In genomic region chr1:228842094-228842775, GRCh38 we compare ENCODE assay signal across 8 cellular contexts.
DNase-seq lines count a peak whose midpoint lies in the region; ATAC-seq and TF ChIP-seq lines count a peak whose summit lies in the region.

No MANE protein-coding gene starts in this region.

- intact Hi-C loops in activated CD4-positive, alpha-beta T cell treated with anti-CD3 and anti-CD28 coated beads, Interleukin-2, amount 10 ng/mL, durations not matched to agents 24 days and 14 days (cut with micrococcal nuclease), result no loop called here
- intact Hi-C loops in left cardiac atrium (cut with DNase I), result no loop called here

- no peak overlapping the region for H3K4me3 Mint-ChIP-seq in activated CD4-positive, alpha-beta T cell treated with anti-CD3 and anti-CD28 coated beads, Interleukin-2, amount 10 ng/mL, durations not matched to agents 24 days and 14 days
- H3K4me3 Mint-ChIP-seq in nephron progenitor cell, result no peak overlapping the region

- no peaks in the 10 kb centered on the region for H3K36me3 Mint-ChIP-seq in activated CD4-positive, alpha-beta T cell treated with anti-CD3 and anti-CD28 coated beads, Interleukin-2, amount 10 ng/mL, durations not matched to agents 24 days and 14 days (ENCODE audit: low read depth)
- H3K36me3 Mint-ChIP-seq in nephron progenitor cell (ENCODE audit: low read depth), result peaks cover 15% of the 10 kb centered on the region

- TF ChIP-seq CTCF in nephron progenitor cell (IDR thresholded peaks at IDR 0.05), result no peak

- peaks cover 4% of the 10 kb centered on the region for H3K27me3 Mint-ChIP-seq in activated CD4-positive, alpha-beta T cell treated with anti-CD3 and anti-CD28 coated beads, Interleukin-2, amount 10 ng/mL, durations not matched to agents 24 days and 14 days
- H3K27me3 Mint-ChIP-seq in nephron progenitor cell (ENCODE audit: low read depth, poor library complexity), result peaks cover 4% of the 10 kb centered on the region

- ATAC-seq in SK-N-SH treated with all-trans-retinoic acid at 6 μM for 48 hours (peak; percentile 94), left cardiac atrium (peak; percentile 75 to 90)

- peaks cover 5% of the 10 kb centered on the region for H3K4me1 Mint-ChIP-seq in activated CD4-positive, alpha-beta T cell treated with anti-CD3 and anti-CD28 coated beads, Interleukin-2, amount 10 ng/mL, durations not matched to agents 24 days and 14 days
- peaks cover 27% of the 10 kb centered on the region for H3K4me1 Mint-ChIP-seq in nephron progenitor cell

- no peak overlapping the region for H3K27ac Mint-ChIP-seq in activated CD4-positive, alpha-beta T cell treated with anti-CD3 and anti-CD28 coated beads, Interleukin-2, amount 10 ng/mL, durations not matched to agents 24 days and 14 days
- no peak overlapping the region for H3K27ac Mint-ChIP-seq in nephron progenitor cell

- peaks cover 6% of the 10 kb centered on the region for H3K9me3 Mint-ChIP-seq in activated CD4-positive, alpha-beta T cell treated with anti-CD3 and anti-CD28 coated beads, Interleukin-2, amount 10 ng/mL, durations not matched to agents 24 days and 14 days
- H3K9me3 Mint-ChIP-seq in nephron progenitor cell, result peaks cover 26% of the 10 kb centered on the region

- DNase-seq in activated CD4-positive, alpha-beta T cell treated with anti-CD3 and anti-CD28 coated beads, Interleukin-2, amount 10 ng/mL, durations not matched to agents 24 days and 14 days, result peak; percentile 34
- no peak for DNase-seq in activated CD4-positive, alpha-beta T cell treated with anti-CD3 and anti-CD28 coated beads for 48 hours
- peak; percentile 66 for DNase-seq in left cardiac atrium
- DNase-seq in superior temporal gyrus (ENCODE audit: extremely low spot score), result peak; percentile 60
- DNase-seq in NCI-H2227 treated with DMSO at 0.1 percent for 48 hours (lab: John Stamatoyannopoulos, UW), result no peak
- DNase-seq in nephron progenitor cell, result no peak
- DNase-seq in GM19240 (ENCODE audit: insufficient read length, low spot score), result no peak

TF ChIP-seq in SK-N-SH treated with all-trans-retinoic acid at 6 μM for 48 hours, 23 proteins besides CTCF, POLR2A, EP300 and RAD21:
- TF ChIP-seq PPARA (CRISPR knock-in tag; IDR thresholded peaks at IDR 0.05; ENCODE audit: borderline replicate concordance) (no peak), ZFP3 (CRISPR knock-in tag; IDR thresholded peaks at IDR 0.05) (no peak), GLIS3 (CRISPR knock-in tag; IDR thresholded peaks at IDR 0.05) (no peak), ISL1 (CRISPR knock-in tag; IDR thresholded peaks at IDR 0.05) (no peak), ZNF70 (CRISPR knock-in tag; IDR thresholded peaks at IDR 0.05) (no peak), CSDC2 (CRISPR knock-in tag; IDR thresholded peaks at IDR 0.05) (peak; percentile 12; the same call in 1 of the 2 replicates)
- TF ChIP-seq, protein P1, sequence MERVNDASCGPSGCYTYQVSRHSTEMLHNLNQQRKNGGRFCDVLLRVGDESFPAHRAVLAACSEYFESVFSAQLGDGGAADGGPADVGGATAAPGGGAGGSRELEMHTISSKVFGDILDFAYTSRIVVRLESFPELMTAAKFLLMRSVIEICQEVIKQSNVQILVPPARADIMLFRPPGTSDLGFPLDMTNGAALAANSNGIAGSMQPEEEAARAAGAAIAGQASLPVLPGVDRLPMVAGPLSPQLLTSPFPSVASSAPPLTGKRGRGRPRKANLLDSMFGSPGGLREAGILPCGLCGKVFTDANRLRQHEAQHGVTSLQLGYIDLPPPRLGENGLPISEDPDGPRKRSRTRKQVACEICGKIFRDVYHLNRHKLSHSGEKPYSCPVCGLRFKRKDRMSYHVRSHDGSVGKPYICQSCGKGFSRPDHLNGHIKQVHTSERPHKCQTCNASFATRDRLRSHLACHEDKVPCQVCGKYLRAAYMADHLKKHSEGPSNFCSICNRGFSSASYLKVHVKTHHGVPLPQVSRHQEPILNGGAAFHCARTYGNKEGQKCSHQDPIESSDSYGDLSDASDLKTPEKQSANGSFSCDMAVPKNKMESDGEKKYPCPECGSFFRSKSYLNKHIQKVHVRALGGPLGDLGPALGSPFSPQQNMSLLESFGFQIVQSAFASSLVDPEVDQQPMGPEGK (CRISPR knock-in tag; IDR thresholded peaks at IDR 0.05; ENCODE audit: borderline replicate concordance), result no peak

Comparison
In these comparisons a context has a peak if more than half of its experiments do, and no peak if none do; other contexts are left out.
1. DNase-seq: peak in activated CD4-positive, alpha-beta T cell treated with anti-CD3 and anti-CD28 coated beads, Interleukin-2, amount 10 ng/mL, durations not matched to agents 24 days and 14 days (single experiment), left cardiac atrium (single experiment) and superior temporal gyrus (single experiment); none in activated CD4-positive, alpha-beta T cell treated with anti-CD3 and anti-CD28 coated beads for 48 hours (single experiment), NCI-H2227 treated with DMSO at 0.1 percent for 48 hours (single experiment), nephron progenitor cell (single experiment) and GM19240 (single experiment).